In the genomic region with DNA sequence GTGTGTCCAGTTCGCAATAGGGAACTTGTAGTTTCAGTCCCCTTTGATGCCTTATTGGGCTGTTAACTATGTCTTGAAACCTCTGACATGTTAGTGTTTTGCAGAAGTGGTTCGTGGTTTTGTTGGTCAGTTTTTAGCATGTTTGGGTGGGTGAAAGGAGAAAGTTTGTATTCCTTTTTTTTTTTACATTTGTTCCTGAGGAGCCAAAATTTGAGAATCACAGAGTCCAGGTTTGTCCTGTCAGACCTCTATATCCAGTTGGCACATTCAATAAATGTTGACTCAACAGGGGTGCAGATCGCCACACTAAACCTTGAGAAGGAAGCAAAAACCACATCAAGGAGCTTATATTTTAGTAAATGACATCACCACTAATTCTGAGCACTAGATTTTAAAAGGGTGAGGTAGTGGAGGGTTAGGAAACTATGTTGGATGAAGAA, we compare ENCODE assay signal across 1 cellular context.
TF ChIP-seq lines count a peak whose summit lies in the region.

No MANE protein-coding gene starts in this region.

TF ChIP-seq in HEK293, 187 proteins besides CTCF, POLR2A, EP300 and RAD21 (continued from another document):
- peak; percentile 57; the same call in 1 of the 2 replicates for TF ChIP-seq ZBTB21 (tag by site-specific recombination; IDR thresholded peaks at IDR 0.05)
- TF ChIP-seq ZNF341 (tag by site-specific recombination; IDR thresholded peaks at IDR 0.05; ENCODE audit: low read depth): no peak
- no peak for TF ChIP-seq ZNF114 (tag by site-specific recombination; IDR thresholded peaks at IDR 0.05)
- TF ChIP-seq IKZF3 (tag by site-specific recombination; IDR thresholded peaks at IDR 0.05): no peak
- TF ChIP-seq ZFP69B (tag by site-specific recombination; IDR thresholded peaks at IDR 0.05): peak; percentile 80
- TF ChIP-seq ZNF350 (tag by site-specific recombination; IDR thresholded peaks at IDR 0.05): no peak
- TF ChIP-seq SP7 (tag by site-specific recombination; IDR thresholded peaks at IDR 0.05): 0 out of 2 replicates have a peak, but pooled peaks have one; percentile 18
- no peak for TF ChIP-seq ZNF654 (tag by site-specific recombination; IDR thresholded peaks at IDR 0.05; ENCODE audit: low read depth)
- TF ChIP-seq, protein P1, sequence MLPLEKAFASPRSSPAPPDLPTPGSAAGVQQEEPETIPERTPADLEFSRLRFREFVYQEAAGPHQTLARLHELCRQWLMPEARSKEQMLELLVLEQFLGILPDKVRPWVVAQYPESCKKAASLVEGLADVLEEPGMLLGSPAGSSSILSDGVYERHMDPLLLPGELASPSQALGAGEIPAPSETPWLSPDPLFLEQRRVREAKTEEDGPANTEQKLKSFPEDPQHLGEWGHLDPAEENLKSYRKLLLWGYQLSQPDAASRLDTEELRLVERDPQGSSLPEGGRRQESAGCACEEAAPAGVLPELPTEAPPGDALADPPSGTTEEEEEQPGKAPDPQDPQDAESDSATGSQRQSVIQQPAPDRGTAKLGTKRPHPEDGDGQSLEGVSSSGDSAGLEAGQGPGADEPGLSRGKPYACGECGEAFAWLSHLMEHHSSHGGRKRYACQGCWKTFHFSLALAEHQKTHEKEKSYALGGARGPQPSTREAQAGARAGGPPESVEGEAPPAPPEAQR (tag by site-specific recombination; IDR thresholded peaks at IDR 0.05): no peak
- TF ChIP-seq, protein P2, sequence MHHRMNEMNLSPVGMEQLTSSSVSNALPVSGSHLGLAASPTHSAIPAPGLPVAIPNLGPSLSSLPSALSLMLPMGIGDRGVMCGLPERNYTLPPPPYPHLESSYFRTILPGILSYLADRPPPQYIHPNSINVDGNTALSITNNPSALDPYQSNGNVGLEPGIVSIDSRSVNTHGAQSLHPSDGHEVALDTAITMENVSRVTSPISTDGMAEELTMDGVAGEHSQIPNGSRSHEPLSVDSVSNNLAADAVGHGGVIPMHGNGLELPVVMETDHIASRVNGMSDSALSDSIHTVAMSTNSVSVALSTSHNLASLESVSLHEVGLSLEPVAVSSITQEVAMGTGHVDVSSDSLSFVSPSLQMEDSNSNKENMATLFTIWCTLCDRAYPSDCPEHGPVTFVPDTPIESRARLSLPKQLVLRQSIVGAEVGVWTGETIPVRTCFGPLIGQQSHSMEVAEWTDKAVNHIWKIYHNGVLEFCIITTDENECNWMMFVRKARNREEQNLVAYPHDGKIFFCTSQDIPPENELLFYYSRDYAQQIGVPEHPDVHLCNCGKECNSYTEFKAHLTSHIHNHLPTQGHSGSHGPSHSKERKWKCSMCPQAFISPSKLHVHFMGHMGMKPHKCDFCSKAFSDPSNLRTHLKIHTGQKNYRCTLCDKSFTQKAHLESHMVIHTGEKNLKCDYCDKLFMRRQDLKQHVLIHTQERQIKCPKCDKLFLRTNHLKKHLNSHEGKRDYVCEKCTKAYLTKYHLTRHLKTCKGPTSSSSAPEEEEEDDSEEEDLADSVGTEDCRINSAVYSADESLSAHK (tag by site-specific recombination; IDR thresholded peaks at IDR 0.05): no peak
